In the genomic region with DNA sequence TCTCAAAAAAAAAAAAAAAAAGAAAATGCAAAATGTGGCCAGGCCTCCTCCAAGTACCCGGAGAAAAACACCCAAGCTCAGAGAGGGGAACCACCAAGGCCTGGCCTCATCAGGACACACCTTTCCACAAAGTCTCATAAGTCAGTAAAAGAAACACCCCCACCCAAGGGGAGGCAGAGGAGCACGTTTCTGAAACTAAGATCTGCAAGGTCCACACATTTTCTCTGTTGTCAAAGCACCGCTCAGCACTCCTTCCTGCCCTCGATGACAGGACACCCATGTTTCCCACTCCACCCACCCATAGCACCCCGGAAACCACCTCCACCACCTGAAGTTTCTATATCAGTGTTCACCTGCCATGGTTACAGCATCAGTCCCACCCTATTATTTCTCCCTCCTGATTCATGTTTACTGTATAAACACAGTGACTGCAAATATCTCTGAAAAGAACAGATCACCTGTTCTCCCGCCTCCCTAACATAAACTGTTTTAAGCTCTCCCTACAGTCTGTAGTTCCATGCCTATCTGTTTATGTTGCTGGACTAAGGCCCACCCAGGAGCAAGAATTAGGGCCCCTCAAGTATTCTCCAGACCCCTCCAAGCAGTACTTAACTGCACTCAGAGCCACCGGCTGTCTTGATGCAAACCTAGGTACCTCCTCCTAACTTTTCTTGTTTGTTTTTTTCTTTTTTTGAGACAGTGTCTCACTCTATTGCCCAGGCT, we compare ENCODE assay signal across 8 cellular contexts. TPM values are rescaled to one million over a fixed set of nuclear protein-coding genes. Genes with fewer than 3 reads are reported as not detected.
A peak's percentile ranks its signal among the peaks of the same experiment; 100 is the strongest.
DNase-seq lines count a peak whose midpoint lies in the region; ATAC-seq lines count a peak whose summit lies in the region.

No MANE protein-coding gene starts in this region.

- DNase-seq in central memory CD8-positive, alpha-beta T cell (ENCODE audit: low spot score in 2 of 2), result peak; percentile 54 to 79
- DNase-seq in stimulated activated CD8-positive, alpha-beta memory T cell treated with anti-CD3 and anti-CD28 coated beads, Interleukin-15, amount 100 ng/mL, for 48 hours (ENCODE audit: low read depth in 2 of 2), result peak; percentile 78 to 83
- DNase-seq in amniotic stem cell (lab: John Stamatoyannopoulos, UW) (no peak), NCI-H526 treated with DMSO at 0.1 percent for 48 hours (lab: John Stamatoyannopoulos, UW) (no peak), dermis blood vessel endothelial cell (no peak)

- H3K4me1 Mint-ChIP-seq in T-helper 1 cell treated with Interleukin-12 subunit alpha and Interleukin-12 subunit beta and Interleukin-4 antibody, amounts not matched to agents 30 μg/mL and 1 μg/mL, for 36 hours (ENCODE audit: low read depth), result peaks cover 45% of the 10 kb centered on the region
- peaks cover 40% of the 10 kb centered on the region for H3K4me1 Mint-ChIP-seq in central memory CD8-positive, alpha-beta T cell

- peaks cover 24% of the 10 kb centered on the region for H3K36me3 Mint-ChIP-seq in T-helper 1 cell treated with Interleukin-12 subunit alpha and Interleukin-12 subunit beta and Interleukin-4 antibody, amounts not matched to agents 30 μg/mL and 1 μg/mL, for 36 hours (ENCODE audit: low read depth)
- peaks cover 59% of the 10 kb centered on the region for H3K36me3 Mint-ChIP-seq in central memory CD8-positive, alpha-beta T cell (ENCODE audit: insufficient read depth)

- peaks cover 5% of the 10 kb centered on the region for H3K27me3 Mint-ChIP-seq in T-helper 1 cell treated with Interleukin-12 subunit alpha and Interleukin-12 subunit beta and Interleukin-4 antibody, amounts not matched to agents 30 μg/mL and 1 μg/mL, for 36 hours (ENCODE audit: low read depth)
- H3K27me3 Mint-ChIP-seq in central memory CD8-positive, alpha-beta T cell, result no peaks in the 10 kb centered on the region

- peak overlapping the region; percentile 92 for H3K27ac Mint-ChIP-seq in T-helper 1 cell treated with Interleukin-12 subunit alpha and Interleukin-12 subunit beta and Interleukin-4 antibody, amounts not matched to agents 30 μg/mL and 1 μg/mL, for 36 hours
- peak overlapping the region; percentile 97 for H3K27ac Mint-ChIP-seq in central memory CD8-positive, alpha-beta T cell (ENCODE audit: low read depth)

- no peaks in the 10 kb centered on the region for H3K9me3 Mint-ChIP-seq in T-helper 1 cell treated with Interleukin-12 subunit alpha and Interleukin-12 subunit beta and Interleukin-4 antibody, amounts not matched to agents 30 μg/mL and 1 μg/mL, for 36 hours
- no peaks in the 10 kb centered on the region for H3K9me3 Mint-ChIP-seq in central memory CD8-positive, alpha-beta T cell

- H3K4me3 Mint-ChIP-seq in T-helper 1 cell treated with Interleukin-12 subunit alpha and Interleukin-12 subunit beta and Interleukin-4 antibody, amounts not matched to agents 30 μg/mL and 1 μg/mL, for 36 hours, result peak overlapping the region; percentile 88
- H3K4me3 Mint-ChIP-seq in central memory CD8-positive, alpha-beta T cell, result peak overlapping the region; percentile 93

- peak; percentile 48 for ATAC-seq in GM18519 (IDR thresholded peaks at IDR 0.05; ENCODE audit: low FRiP score, unreplicated experiment)
- peak; percentile 55 for ATAC-seq in HG02852 (IDR thresholded peaks at IDR 0.05; ENCODE audit: unreplicated experiment)
- ATAC-seq in central memory CD8-positive, alpha-beta T cell (replicated peaks; ENCODE audit: extremely low read depth, poor library complexity, severe bottlenecking), result peak; percentile 65

RNA-seq across cellular contexts. Expression of gene CORO7, which starts 2.0 kb away (rescaled TPM):
- total RNA-seq in dermis blood vessel endothelial cell, result 44.9 and 58.0 TPM in 2 replicates

RNA-seq across cellular contexts. Expression of gene DNAJA3, which starts 11.3 kb away (rescaled TPM):
- total RNA-seq in dermis blood vessel endothelial cell, result 41.0 and 58.9 TPM in 2 replicates

RNA-seq across cellular contexts. Expression of gene VASN, which starts 42.7 kb away (rescaled TPM):
- 1.9 and 2.2 TPM in 2 replicates for total RNA-seq in dermis blood vessel endothelial cell

Comparison
In these comparisons a context has a peak if more than half of its experiments do, and no peak if none do; other contexts are left out.
1. DNase-seq: peak in central memory CD8-positive, alpha-beta T cell (2 of 2) and stimulated activated CD8-positive, alpha-beta memory T cell treated with anti-CD3 and anti-CD28 coated beads, Interleukin-15, amount 100 ng/mL, for 48 hours (2 of 2); none in amniotic stem cell (single experiment), NCI-H526 treated with DMSO at 0.1 percent for 48 hours (single experiment) and dermis blood vessel endothelial cell (single experiment).
2. Peak in every context shown above with its lines, with median percentiles within 50 percentile points of each other: ATAC-seq.